In the genomic region with DNA sequence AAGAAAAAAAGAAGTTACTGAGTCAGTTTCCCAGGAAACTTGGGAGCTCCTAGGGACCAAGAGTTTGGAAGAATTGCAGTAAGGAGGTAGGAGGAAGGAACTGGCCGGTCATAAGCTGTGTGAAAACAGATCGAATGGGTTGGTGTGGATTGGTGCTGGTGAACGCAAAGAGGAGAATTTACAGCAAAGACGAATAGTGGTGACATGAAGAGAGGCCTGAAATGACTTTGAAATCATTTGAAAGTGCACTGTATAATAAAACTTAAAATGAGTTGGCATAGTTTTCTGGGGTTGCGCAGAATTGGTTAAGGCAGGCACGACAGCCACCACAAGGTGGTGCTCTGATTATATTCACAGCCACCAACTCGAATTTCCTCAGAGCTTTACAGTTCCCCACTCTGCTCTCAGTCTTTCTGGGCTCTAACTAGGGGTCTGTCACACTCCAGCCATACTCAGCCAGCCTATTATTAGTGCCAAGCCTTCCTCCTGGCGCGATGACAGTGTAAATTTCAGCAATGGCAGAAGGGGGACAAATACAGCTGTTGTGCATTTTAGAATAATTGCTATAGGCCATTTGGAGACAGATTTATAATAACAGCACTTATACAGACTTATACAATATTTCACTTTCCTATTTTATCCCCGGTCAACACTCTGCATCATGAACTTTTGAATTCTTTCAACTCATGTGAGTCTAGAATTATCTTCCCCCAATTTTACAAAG, we compare ENCODE assay signal across 9 cellular contexts. TPM values are rescaled to one million over a fixed set of nuclear protein-coding genes. Genes with fewer than 3 reads are reported as not detected.
A peak's percentile ranks its signal among the peaks of the same experiment; 100 is the strongest.
DNase-seq lines count a peak whose midpoint lies in the region; ATAC-seq and TF ChIP-seq lines count a peak whose summit lies in the region.
"Had no signal": no experiment of that assay in that cellular context is flagged by ENCODE, and none has a peak within 500 bp of the region (broad histone marks: within the 10 kb centered on the region; RNA-seq: fewer than 3 reads in every experiment).

No MANE protein-coding gene starts in this region.

- H2AFZ ChIP-seq in osteoblast (ENCODE audit: low read length) = no peak overlapping the region

- no peaks in the 10 kb centered on the region for H3K9me3 ChIP-seq in osteoblast (ENCODE audit: low read depth, low read length)

- H3K9me3 Mint-ChIP-seq in activated CD8-positive, alpha-beta T cell treated with anti-CD3 and anti-CD28 coated beads, Interleukin-2, amount 10 ng/mL, durations not matched to agents 7 days and 5 days (ENCODE audit: insufficient read depth) = no peaks in the 10 kb centered on the region

- H3K27me3 Mint-ChIP-seq in activated CD8-positive, alpha-beta T cell treated with anti-CD3 and anti-CD28 coated beads, Interleukin-2, amount 10 ng/mL, durations not matched to agents 7 days and 5 days (ENCODE audit: low read depth) = peaks cover 3% of the 10 kb centered on the region

- H3K4me3 ChIP-seq in BJ (ENCODE audit: low read depth, low read length) (no peak overlapping the region), fibroblast of villous mesenchyme (ENCODE audit: low read depth, low read length) (no peak overlapping the region), osteoblast (ENCODE audit: insufficient read depth, low read length) (no peak overlapping the region)

- H3K4me3 Mint-ChIP-seq in activated CD8-positive, alpha-beta T cell treated with anti-CD3 and anti-CD28 coated beads, Interleukin-2, amount 10 ng/mL, durations not matched to agents 7 days and 5 days = no peak overlapping the region

- no peaks in the 10 kb centered on the region for H3K79me2 ChIP-seq in osteoblast (ENCODE audit: insufficient read depth, low read length)

- DNase-seq in BJ (ENCODE audit: low read depth) = no peak
- DNase-seq in GM19238 (ENCODE audit: insufficient read length, low spot score) = peak; percentile 16
- peak; percentile 65 for DNase-seq in NCI-H2227 (lab: John Stamatoyannopoulos, UW; ENCODE audit: unreplicated experiment)
- peak; percentile 55 for DNase-seq in activated CD8-positive, alpha-beta T cell treated with anti-CD3 and anti-CD28 coated beads, Interleukin-2, amount 10 ng/mL, durations not matched to agents 7 days and 5 days
- DNase-seq in fibroblast of villous mesenchyme (ENCODE audit: low read depth) = peak; percentile 42
- peak; percentile 54 for DNase-seq in osteoblast (ENCODE audit: insufficient read length, low spot score, missing footprints)
- no peak for DNase-seq in HK-2 (ENCODE audit: unreplicated experiment)

- H3K36me3 ChIP-seq in BJ (ENCODE audit: control insufficient read depth, insufficient read depth, low read length) (no peaks in the 10 kb centered on the region), osteoblast (ENCODE audit: insufficient read depth, low read length) (no peaks in the 10 kb centered on the region)

- CTCF ChIA-PET in BJ (lab: Yijun Ruan, JAX) = interaction anchor here (0.5 to 7.0 kb wide), 20 partner anchors 8 to 1486 kb away, joined by 3 to 213 read pairs (median 4); partner anchors contain the start of gene HTR3B
- CTCF ChIA-PET in activated CD8-positive, alpha-beta T cell treated with anti-CD3 and anti-CD28 coated beads, Interleukin-2, amount 10 ng/mL, durations not matched to agents 7 days and 5 days (lab: Charles Lee) = interaction anchor here (0.6 to 4.7 kb wide), 22 partner anchors 9 to 394 kb away, joined by 3 to 133 read pairs (median 3); partner anchors contain the start of genes HTR3B and ZW10

- H3K36me3 Mint-ChIP-seq in activated CD8-positive, alpha-beta T cell treated with anti-CD3 and anti-CD28 coated beads, Interleukin-2, amount 10 ng/mL, durations not matched to agents 7 days and 5 days (ENCODE audit: low read depth) = no peaks in the 10 kb centered on the region

- no peak overlapping the region for H3K27ac Mint-ChIP-seq in activated CD8-positive, alpha-beta T cell treated with anti-CD3 and anti-CD28 coated beads, Interleukin-2, amount 10 ng/mL, durations not matched to agents 7 days and 5 days

- no peak overlapping the region for H3K27ac ChIP-seq in osteoblast (ENCODE audit: low read depth, low read length)

- peak; percentile 80 for TF ChIP-seq CTCF in BJ (IDR thresholded peaks at IDR 0.05; ENCODE audit: insufficient read depth, low read depth, low read length)
- peak; percentile 75 for TF ChIP-seq CTCF in fibroblast of villous mesenchyme (IDR thresholded peaks at IDR 0.05; ENCODE audit: insufficient read depth, low read depth, low read length)
- TF ChIP-seq CTCF in osteoblast (IDR thresholded peaks at IDR 0.05; ENCODE audit: extremely low read depth, low read depth, low read length) = peak; percentile 84

- H3K27me3 ChIP-seq in BJ (ENCODE audit: control insufficient read depth, insufficient read depth, low read length) (peaks cover 4% of the 10 kb centered on the region), osteoblast (ENCODE audit: insufficient read depth, low read length) (peaks cover 6% of the 10 kb centered on the region)

- no peaks in the 10 kb centered on the region for H3K4me1 ChIP-seq in osteoblast (ENCODE audit: insufficient read depth, low read length)

- ATAC-seq in activated CD8-positive, alpha-beta T cell treated with anti-CD3 and anti-CD28 coated beads, Interleukin-2, amount 10 ng/mL, durations not matched to agents 7 days and 5 days = peak; percentile 73
- no peak for ATAC-seq in HG03520 (IDR thresholded peaks at IDR 0.05; ENCODE audit: unreplicated experiment)

- H3K4me2 ChIP-seq in osteoblast (ENCODE audit: insufficient read depth, low read length) = no peak overlapping the region

- peaks cover 2% of the 10 kb centered on the region for H3K4me1 Mint-ChIP-seq in activated CD8-positive, alpha-beta T cell treated with anti-CD3 and anti-CD28 coated beads, Interleukin-2, amount 10 ng/mL, durations not matched to agents 7 days and 5 days (ENCODE audit: low read depth)

- POLR2A ChIA-PET in BJ (lab: Charles Lee) = interaction anchor here (0.7 kb wide), 1 partner anchor 9 kb away, joined by 7 read pairs; no protein-coding TSS in a partner anchor
- POLR2A ChIA-PET in activated CD8-positive, alpha-beta T cell treated with anti-CD3 and anti-CD28 coated beads, Interleukin-2, amount 10 ng/mL, durations not matched to agents 7 days and 5 days (lab: Charles Lee) = interaction anchor here (0.6 kb wide), 2 partner anchors 164 to 384 kb away, joined by 3 read pairs; no protein-coding TSS in a partner anchor

- H4K20me1 ChIP-seq in osteoblast (ENCODE audit: insufficient read depth, low read length) = no peaks in the 10 kb centered on the region

RNA-seq across cellular contexts. Expression of gene HTR3B, which starts 8.3 kb away (rescaled TPM):
- polyA plus RNA-seq in BJ (2011; rRNA removed) = not detected in 2 replicates
- polyA minus RNA-seq in BJ (2011; rRNA and poly(A)+ RNA removed) = not detected in 2 replicates
- not detected for total RNA-seq in activated CD8-positive, alpha-beta T cell treated with anti-CD3 and anti-CD28 coated beads, Interleukin-2, amount 10 ng/mL, durations not matched to agents 7 days and 5 days
- not detected in 2 replicates for total RNA-seq in fibroblast of villous mesenchyme
- not detected in 2 replicates for total RNA-seq in osteoblast
- total RNA-seq: subcutaneous adipose tissue had no signal

RNA-seq across cellular contexts. Expression of gene USP28, which starts 20.9 kb away (rescaled TPM):
- 22.6 and 31.0 TPM in 2 replicates for polyA plus RNA-seq in BJ (2011; rRNA removed)
- polyA minus RNA-seq in BJ (2011; rRNA and poly(A)+ RNA removed) = 13.9 and 14.0 TPM in 2 replicates
- 10 to 100 TPM; 46.8 to 53.0 TPM for total RNA-seq in activated CD8-positive, alpha-beta T cell treated with anti-CD3 and anti-CD28 coated beads, Interleukin-2, amount 10 ng/mL, durations not matched to agents 7 days and 5 days
- 27.1 and 37.1 TPM in 2 replicates for total RNA-seq in fibroblast of villous mesenchyme
- total RNA-seq in osteoblast = 21.8 and 31.5 TPM in 2 replicates

Comparison
In these comparisons a context has a peak if more than half of its experiments do, and no peak if none do; other contexts are left out.
1. DNase-seq: peak in GM19238 (single experiment), NCI-H2227 (single experiment), activated CD8-positive, alpha-beta T cell treated with anti-CD3 and anti-CD28 coated beads, Interleukin-2, amount 10 ng/mL, durations not matched to agents 7 days and 5 days (single experiment), fibroblast of villous mesenchyme (single experiment) and osteoblast (single experiment); none in BJ (single experiment) and HK-2 (single experiment).
2. Peak in every context shown above with its lines, with median percentiles within 50 percentile points of each other: CTCF ChIP-seq.